ENCODE assay signal across 13 cellular contexts in genomic region chr5:172782169-172783039, GRCh38. TPM values are rescaled to one million over a fixed set of nuclear protein-coding genes. Genes with fewer than 3 reads are reported as not detected.
DNase-seq lines count a peak whose midpoint lies in the region; ATAC-seq and TF ChIP-seq lines count a peak whose summit lies in the region.
"Had no signal": no experiment of that assay in that cellular context is flagged by ENCODE, and none has a peak within 500 bp of the region (broad histone marks: within the 10 kb centered on the region; RNA-seq: fewer than 3 reads in every experiment).

No MANE protein-coding gene starts in this region.

- ATAC-seq in SK-N-SH treated with all-trans-retinoic acid at 6 μM for 48 hours: no peak
- peak; percentile 60 for ATAC-seq in stimulated activated effector memory CD8-positive, alpha-beta T cell treated with anti-CD3 and anti-CD28 coated beads, Interleukin-12 subunit alpha, Interleukin-12 subunit beta, amount 100 ng/mL, for 72 hours
- no peak for ATAC-seq in HG03108 (IDR thresholded peaks at IDR 0.05; ENCODE audit: unreplicated experiment)

- no peak overlapping the region for H3K4me3 ChIP-seq in SK-N-SH (ENCODE audit: low read depth in 2 of 2, low read length in 1 of 2)
- H3K4me3 ChIP-seq in epithelial cell of esophagus (ENCODE audit: low read length): no peak overlapping the region
- H3K4me3 ChIP-seq in CD4-positive, alpha-beta memory T cell (ENCODE audit: low read length in 2 of 2): no peak overlapping the region

- H3K36me3 ChIP-seq in SK-N-SH (replicated peaks in 1 of 2; ENCODE audit: control insufficient read depth in 1 of 2, insufficient read depth in 2 of 2, low read length in 1 of 2): no peaks in the 10 kb centered on the region
- no peaks in the 10 kb centered on the region for H3K36me3 ChIP-seq in CD4-positive, alpha-beta memory T cell (ENCODE audit: insufficient read depth, low read length)

- no peak overlapping the region for H3K27ac Mint-ChIP-seq in stimulated activated effector memory CD8-positive, alpha-beta T cell treated with anti-CD3 and anti-CD28 coated beads, Interleukin-12 subunit alpha, Interleukin-12 subunit beta, amount 100 ng/mL, for 72 hours
- H3K27ac Mint-ChIP-seq in CD4-positive, alpha-beta memory T cell: no peak overlapping the region
- H3K27ac Mint-ChIP-seq: nephron progenitor cell had no signal

- peaks cover 22% of the 10 kb centered on the region for H3K4me1 Mint-ChIP-seq in stimulated activated effector memory CD8-positive, alpha-beta T cell treated with anti-CD3 and anti-CD28 coated beads, Interleukin-12 subunit alpha, Interleukin-12 subunit beta, amount 100 ng/mL, for 72 hours
- H3K4me1 Mint-ChIP-seq in CD4-positive, alpha-beta memory T cell: peaks cover 10 to 15% (median 14%) of the 10 kb centered on the region in 4 donors

- no peak for TF ChIP-seq RAD21 in SK-N-SH (IDR thresholded peaks at IDR 0.05; ENCODE audit: low read length)

- no peak for TF ChIP-seq EP300 in SK-N-SH (IDR thresholded peaks at IDR 0.05; ENCODE audit: borderline replicate concordance in 1 of 2, low read depth in 1 of 2, low read length in 1 of 2)

- no peaks in the 10 kb centered on the region for H3K9me2 ChIP-seq in SK-N-SH

- H3K9me3 Mint-ChIP-seq in stimulated activated effector memory CD8-positive, alpha-beta T cell treated with anti-CD3 and anti-CD28 coated beads, Interleukin-12 subunit alpha, Interleukin-12 subunit beta, amount 100 ng/mL, for 72 hours: no peaks in the 10 kb centered on the region
- no peaks in the 10 kb centered on the region for H3K9me3 Mint-ChIP-seq in CD4-positive, alpha-beta memory T cell
- H3K9me3 Mint-ChIP-seq: central memory CD8-positive, alpha-beta T cell; nephron progenitor cell had no signal

- no peaks in the 10 kb centered on the region for H4K20me1 ChIP-seq in SK-N-SH (ENCODE audit: insufficient read depth)

- intact Hi-C loops in CD4-positive, alpha-beta memory T cell (cut with micrococcal nuclease): no loop called here

- DNase-seq in SK-N-SH (no peak), NCI-H524 treated with DMSO at 0.1 percent for 48 hours (lab: John Stamatoyannopoulos, UW) (peak; percentile 95), epithelial cell of esophagus (ENCODE audit: low read depth) (peak; percentile 69), dedifferentiated amniotic fluid mesenchymal stem cell (ENCODE audit: extremely low spot score) (no peak)
- DNase-seq in stimulated activated effector memory CD8-positive, alpha-beta T cell treated with anti-CD3 and anti-CD28 coated beads, Interleukin-12 subunit alpha, Interleukin-12 subunit beta, amount 100 ng/mL, for 72 hours (ENCODE audit: low spot score in 2 of 2): no peak
- DNase-seq in CD4-positive, alpha-beta memory T cell: no peak
- DNase-seq: activated CD4-positive, alpha-beta T cell treated with anti-CD3 and anti-CD28 coated beads for 48 hours; kidney glomerular epithelial cell; NCI-H226; nephron progenitor cell had no signal

- H3K27ac ChIP-seq in SK-N-SH (ENCODE audit: low read depth in 2 of 2, low read length in 1 of 2): no peak overlapping the region
- H3K27ac ChIP-seq in CD4-positive, alpha-beta memory T cell (ENCODE audit: low read depth, low read length): no peak overlapping the region

- H3K4me3 Mint-ChIP-seq in stimulated activated effector memory CD8-positive, alpha-beta T cell treated with anti-CD3 and anti-CD28 coated beads, Interleukin-12 subunit alpha, Interleukin-12 subunit beta, amount 100 ng/mL, for 72 hours: no peak overlapping the region
- H3K4me3 Mint-ChIP-seq in CD4-positive, alpha-beta memory T cell: no peak overlapping the region
- H3K4me3 Mint-ChIP-seq: central memory CD8-positive, alpha-beta T cell; nephron progenitor cell had no signal

- H3K27me3 ChIP-seq in SK-N-SH (ENCODE audit: insufficient read depth): no peaks in the 10 kb centered on the region
- H3K27me3 ChIP-seq in CD4-positive, alpha-beta memory T cell (ENCODE audit: insufficient read depth, low read length): no peaks in the 10 kb centered on the region

- 0 out of 4 replicates have a peak, but pooled peaks cover 0 to 12% of the 10 kb centered on the region in 2 experiments for H3K4me1 ChIP-seq in SK-N-SH (ENCODE audit: control insufficient read depth in 1 of 2, insufficient read depth in 2 of 2, low read depth in 1 of 2, low read length in 1 of 2)
- H3K4me1 ChIP-seq in CD4-positive, alpha-beta memory T cell (ENCODE audit: insufficient read depth, low read length): peaks cover 15% of the 10 kb centered on the region

- no peak overlapping the region for H2AFZ ChIP-seq in SK-N-SH (ENCODE audit: low read depth)

- H3K36me3 Mint-ChIP-seq in stimulated activated effector memory CD8-positive, alpha-beta T cell treated with anti-CD3 and anti-CD28 coated beads, Interleukin-12 subunit alpha, Interleukin-12 subunit beta, amount 100 ng/mL, for 72 hours: peaks cover 6% of the 10 kb centered on the region
- H3K36me3 Mint-ChIP-seq in CD4-positive, alpha-beta memory T cell: peaks cover 0 to under 1% of the 10 kb centered on the region in 2 donors

- WGBS in SK-N-SH (ENCODE audit: low lambda C conversion rate): 97% methylated on average over 7 of the region's 7 CpGs

- no peaks in the 10 kb centered on the region for H3K9me3 ChIP-seq in SK-N-SH
- H3K9me3 ChIP-seq in CD4-positive, alpha-beta memory T cell (ENCODE audit: control insufficient read depth in 1 of 2, low read length in 2 of 2): no peaks in the 10 kb centered on the region

- H3K4me2 ChIP-seq in SK-N-SH: 0 out of 2 replicates have a peak overlapping the region, but pooled peaks have one; percentile 0

- H3F3A ChIP-seq in SK-N-SH (replicated peaks; ENCODE audit: insufficient read depth): peaks cover 21% of the 10 kb centered on the region

- POLR2A ChIA-PET in SK-N-SH (lab: Yijun Ruan, JAX): no interaction called here
- POLR2A ChIA-PET in CD4-positive, alpha-beta memory T cell (lab: Charles Lee; ENCODE audit: partially characterized antibody): interaction anchor here (1.2 to 1.6 kb wide), 2 partner anchors 10 kb away, joined by 5 to 10 read pairs; no protein-coding TSS in a partner anchor

- no peak overlapping the region for H3K9ac ChIP-seq in SK-N-SH

- no peaks in the 10 kb centered on the region for H3K79me2 ChIP-seq in SK-N-SH (ENCODE audit: insufficient read depth)

- CTCF ChIA-PET in SK-N-SH (lab: Yijun Ruan, JAX): interaction anchor here (0.9 to 1.8 kb wide), 2 partner anchors 10 to 70 kb away, joined by 3 to 7 read pairs; no protein-coding TSS in a partner anchor
- CTCF ChIA-PET in CD4-positive, alpha-beta memory T cell (lab: Charles Lee; ENCODE audit: partially characterized antibody): interaction anchor here (2.2 to 3.0 kb wide), 2 partner anchors 11 to 68 kb away, joined by 8 to 11 read pairs; partner anchors contain the start of gene DUSP1

- TF ChIP-seq CTCF in SK-N-SH (IDR thresholded peaks at IDR 0.05) (no peak), epithelial cell of esophagus (IDR thresholded peaks at IDR 0.05; ENCODE audit: insufficient read depth, low read depth, low read length, missing control alignments) (no peak)

- H3K27me3 Mint-ChIP-seq in CD4-positive, alpha-beta memory T cell: no peaks in the 10 kb centered on the region
- H3K27me3 Mint-ChIP-seq: central memory CD8-positive, alpha-beta T cell had no signal

TF ChIP-seq in SK-N-SH, 30 proteins besides CTCF, POLR2A, EP300 and RAD21:
- TF ChIP-seq FOSL2 (IDR thresholded peaks at IDR 0.05; ENCODE audit: borderline replicate concordance, low read depth): peak; percentile 53; the same call in 1 of the 2 replicates
- peak; percentile 56 for TF ChIP-seq TCF12 (IDR thresholded peaks at IDR 0.05)
- TF ChIP-seq EZH2phosphoT487 (IDR thresholded peaks at IDR 0.05; ENCODE audit: borderline replicate concordance, low read depth): no peak

TF ChIP-seq in SK-N-SH treated with all-trans-retinoic acid at 6 μM for 48 hours, 23 proteins besides CTCF, POLR2A, EP300 and RAD21 (continues in another document):
- TF ChIP-seq ARNTL (CRISPR knock-in tag; IDR thresholded peaks at IDR 0.05; ENCODE audit: borderline replicate concordance, low read depth) (no peak), ZFP30 (CRISPR knock-in tag; IDR thresholded peaks at IDR 0.05) (no peak), CSRNP3 (CRISPR knock-in tag; IDR thresholded peaks at IDR 0.05) (no peak), ESRRG (CRISPR knock-in tag; IDR thresholded peaks at IDR 0.05) (no peak), ZNF8 (CRISPR knock-in tag; IDR thresholded peaks at IDR 0.05) (no peak), ZC3H10 (CRISPR knock-in tag; IDR thresholded peaks at IDR 0.05) (no peak)

RNA-seq across cellular contexts. Expression of gene DUSP1, which starts 11.4 kb away (rescaled TPM):
- 373 and 455 TPM in 2 replicates for polyA plus RNA-seq in SK-N-SH (2012; rRNA removed)
- polyA plus RNA-seq in SK-N-SH (2012; cell fraction: cytosol; rRNA removed): 208 and 248 TPM in 2 replicates
- polyA plus RNA-seq in SK-N-SH (2012; cell fraction: nucleus; rRNA removed): 873 and 891 TPM in 2 replicates
- total RNA-seq in CD4-positive, alpha-beta memory T cell: 10 to 100 TPM; 18.0 to 18.8 TPM
- 100 to 1,000 TPM; 297 to 879 TPM for polyA plus RNA-seq in CD4-positive, alpha-beta memory T cell

RNA-seq across cellular contexts. Expression of gene ERGIC1, which starts 51.6 kb away (rescaled TPM):
- 101 and 111 TPM in 2 replicates for polyA plus RNA-seq in SK-N-SH (2012; rRNA removed)
- 69.4 and 95.6 TPM in 2 replicates for polyA plus RNA-seq in SK-N-SH (2012; cell fraction: cytosol; rRNA removed)
- 40.7 and 61.0 TPM in 2 replicates for polyA plus RNA-seq in SK-N-SH (2012; cell fraction: nucleus; rRNA removed)
- total RNA-seq in CD4-positive, alpha-beta memory T cell: 10 to 100 TPM; 45.8 to 51.0 TPM
- polyA plus RNA-seq in CD4-positive, alpha-beta memory T cell: 10 to 100 TPM; 10.6 to 18.8 TPM

Comparison
In these comparisons a context has a peak if more than half of its experiments do, and no peak if none do; other contexts are left out.
1. DNase-seq: peak in NCI-H524 treated with DMSO at 0.1 percent for 48 hours (single experiment) and epithelial cell of esophagus (single experiment); none in SK-N-SH (single experiment), stimulated activated effector memory CD8-positive, alpha-beta T cell treated with anti-CD3 and anti-CD28 coated beads, Interleukin-12 subunit alpha, Interleukin-12 subunit beta, amount 100 ng/mL, for 72 hours (0 of 2), CD4-positive, alpha-beta memory T cell (0 of 5) and dedifferentiated amniotic fluid mesenchymal stem cell (single experiment).